11 cellular contexts compared by ENCODE assay signal in genomic region chr9:83154821-83155220, GRCh38.
A peak's percentile ranks its signal among the peaks of the same experiment; 100 is the strongest.
DNase-seq lines count a peak whose midpoint lies in the region; ATAC-seq lines count a peak whose summit lies in the region.
"Had no signal": no experiment of that assay in that cellular context is flagged by ENCODE, and none has a peak within 500 bp of the region (broad histone marks: within the 10 kb centered on the region; RNA-seq: fewer than 3 reads in every experiment).

No MANE protein-coding gene starts in this region.

- H3K9me2 ChIP-seq in Karpas-422 (replicated peaks; ENCODE audit: insufficient read depth, low read length) = no peaks in the 10 kb centered on the region

- H3K9ac ChIP-seq in Karpas-422 (ENCODE audit: low read length) = no peak overlapping the region

- intact Hi-C loops in left cardiac atrium (cut with DNase I) = no loop called here

- no peaks in the 10 kb centered on the region; the same call in 1 of the 2 replicates for H3K9me3 ChIP-seq in Karpas-422 (ENCODE audit: low read length)
- H3K9me3 ChIP-seq: A549 had no signal

- H3K4me3 ChIP-seq in Karpas-422 (ENCODE audit: low read length) = no peak overlapping the region
- H3K4me3 ChIP-seq: A549 had no signal

- no peaks in the 10 kb centered on the region for H3K79me2 ChIP-seq in Karpas-422 (ENCODE audit: low read length)

- H3K4me2 ChIP-seq in Karpas-422 (ENCODE audit: low read depth, low read length, poor library complexity, severe bottlenecking) = no peak overlapping the region
- H3K4me2 ChIP-seq: A549 had no signal

- H4K20me1 ChIP-seq in Karpas-422 (ENCODE audit: insufficient read depth, low read depth, low read length) = no peaks in the 10 kb centered on the region

- in situ Hi-C loops in Caki2 (cut with HindIII; ENCODE audit: low pct_unique_long_range_greater_than_20kb, low sequenced_read_pairs) = no loop called here

- no peak overlapping the region for H2AFZ ChIP-seq in Karpas-422 (ENCODE audit: low read length)

- no peaks in the 10 kb centered on the region for H3K4me1 ChIP-seq in Karpas-422 (ENCODE audit: low read length)

- no peak overlapping the region for H3K27ac ChIP-seq in Karpas-422 (ENCODE audit: low read length)
- H3K27ac ChIP-seq: A549 had no signal

- no peaks in the 10 kb centered on the region for H3K36me3 ChIP-seq in Karpas-422 (ENCODE audit: insufficient read depth, low read length)

- ATAC-seq in GM21723 (IDR thresholded peaks at IDR 0.05; ENCODE audit: unreplicated experiment) = peak; percentile 37
- no peak for ATAC-seq in left cardiac atrium
- ATAC-seq in HG02678 (IDR thresholded peaks at IDR 0.05; ENCODE audit: unreplicated experiment) = no peak
- ATAC-seq: HepG2 had no signal

- no peaks in the 10 kb centered on the region for H3K27me3 ChIP-seq in Karpas-422 (ENCODE audit: low read length)

- DNase-seq in Caki2 (ENCODE audit: low read depth) (peak; percentile 40), NCI-H226 (peak; percentile 35), iris pigment epithelial cell (ENCODE audit: low read depth) (peak; percentile 51), Karpas-422 (no peak), left cardiac atrium (no peak), DMS 273 treated with DMSO at 0.1 percent for 48 hours (lab: John Stamatoyannopoulos, UW) (no peak)
- DNase-seq: NCI-H2081 treated with DMSO at 0.1 percent for 48 hours had no signal

Comparison
In these comparisons a context has a peak if more than half of its experiments do, and no peak if none do; other contexts are left out.
1. DNase-seq: peak in Caki2 (single experiment), NCI-H226 (single experiment) and iris pigment epithelial cell (single experiment); none in Karpas-422 (single experiment), left cardiac atrium (single experiment) and DMS 273 treated with DMSO at 0.1 percent for 48 hours (single experiment).